ENCODE assay signal across 1 cellular context in the genomic region with DNA sequence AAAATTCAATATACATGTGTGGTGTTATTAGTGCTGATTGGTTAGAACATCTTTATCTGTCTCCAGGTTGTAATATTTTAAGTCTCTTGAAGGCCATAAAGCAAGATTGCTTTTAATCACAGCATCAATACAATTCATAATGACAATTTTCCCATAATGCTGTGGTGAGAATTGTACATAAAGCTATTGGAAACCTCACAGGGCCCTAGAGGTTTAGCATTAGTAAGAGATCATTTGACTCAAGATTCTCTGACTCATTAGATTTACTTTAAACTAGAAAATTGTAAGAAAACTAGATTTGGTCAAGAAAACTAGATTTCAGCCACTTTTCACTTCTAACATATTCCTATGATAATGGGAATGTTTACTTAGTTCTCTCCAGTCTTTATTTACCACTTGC.
TF ChIP-seq lines count a peak whose summit lies in the region.

No MANE protein-coding gene starts in this region.

TF ChIP-seq in HCT116, 20 proteins besides CTCF, POLR2A, EP300 and RAD21:
- TF ChIP-seq SRF (IDR thresholded peaks at IDR 0.05; ENCODE audit: low read depth) (no peak), EGR1 (IDR thresholded peaks at IDR 0.05; ENCODE audit: low read depth) (no peak), EZH2 (IDR thresholded peaks at IDR 0.05) (no peak), ZFX (IDR thresholded peaks at IDR 0.05) (no peak), TCF7L2 (IDR thresholded peaks at IDR 0.05; ENCODE audit: borderline replicate concordance, extremely low read depth, insufficient read depth, insufficient read length) (no peak), EZH2phosphoT487 (IDR thresholded peaks at IDR 0.05; ENCODE audit: borderline replicate concordance) (no peak), SP1 (IDR thresholded peaks at IDR 0.05; ENCODE audit: low read depth) (no peak), SIN3A (IDR thresholded peaks at IDR 0.05; ENCODE audit: low read depth) (no peak), FOSL1 (IDR thresholded peaks at IDR 0.05; ENCODE audit: low read depth) (no peak), ELF1 (IDR thresholded peaks at IDR 0.05; ENCODE audit: borderline replicate concordance, low read depth) (no peak), JUND (IDR thresholded peaks at IDR 0.05) (no peak), CEBPB (IDR thresholded peaks at IDR 0.05; ENCODE audit: low read depth) (no peak), POLR2AphosphoS5 (IDR thresholded peaks at IDR 0.05; ENCODE audit: low read depth, low read length) (no peak), CBX3 (IDR thresholded peaks at IDR 0.05; ENCODE audit: low read depth) (no peak), ZNF274 (IDR thresholded peaks at IDR 0.05; ENCODE audit: low read depth, low read length) (no peak)
- TF ChIP-seq, protein P1, sequence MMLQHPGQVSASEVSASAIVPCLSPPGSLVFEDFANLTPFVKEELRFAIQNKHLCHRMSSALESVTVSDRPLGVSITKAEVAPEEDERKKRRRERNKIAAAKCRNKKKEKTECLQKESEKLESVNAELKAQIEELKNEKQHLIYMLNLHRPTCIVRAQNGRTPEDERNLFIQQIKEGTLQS (IDR thresholded peaks at IDR 0.05), result no peak
- TF ChIP-seq, protein P2, sequence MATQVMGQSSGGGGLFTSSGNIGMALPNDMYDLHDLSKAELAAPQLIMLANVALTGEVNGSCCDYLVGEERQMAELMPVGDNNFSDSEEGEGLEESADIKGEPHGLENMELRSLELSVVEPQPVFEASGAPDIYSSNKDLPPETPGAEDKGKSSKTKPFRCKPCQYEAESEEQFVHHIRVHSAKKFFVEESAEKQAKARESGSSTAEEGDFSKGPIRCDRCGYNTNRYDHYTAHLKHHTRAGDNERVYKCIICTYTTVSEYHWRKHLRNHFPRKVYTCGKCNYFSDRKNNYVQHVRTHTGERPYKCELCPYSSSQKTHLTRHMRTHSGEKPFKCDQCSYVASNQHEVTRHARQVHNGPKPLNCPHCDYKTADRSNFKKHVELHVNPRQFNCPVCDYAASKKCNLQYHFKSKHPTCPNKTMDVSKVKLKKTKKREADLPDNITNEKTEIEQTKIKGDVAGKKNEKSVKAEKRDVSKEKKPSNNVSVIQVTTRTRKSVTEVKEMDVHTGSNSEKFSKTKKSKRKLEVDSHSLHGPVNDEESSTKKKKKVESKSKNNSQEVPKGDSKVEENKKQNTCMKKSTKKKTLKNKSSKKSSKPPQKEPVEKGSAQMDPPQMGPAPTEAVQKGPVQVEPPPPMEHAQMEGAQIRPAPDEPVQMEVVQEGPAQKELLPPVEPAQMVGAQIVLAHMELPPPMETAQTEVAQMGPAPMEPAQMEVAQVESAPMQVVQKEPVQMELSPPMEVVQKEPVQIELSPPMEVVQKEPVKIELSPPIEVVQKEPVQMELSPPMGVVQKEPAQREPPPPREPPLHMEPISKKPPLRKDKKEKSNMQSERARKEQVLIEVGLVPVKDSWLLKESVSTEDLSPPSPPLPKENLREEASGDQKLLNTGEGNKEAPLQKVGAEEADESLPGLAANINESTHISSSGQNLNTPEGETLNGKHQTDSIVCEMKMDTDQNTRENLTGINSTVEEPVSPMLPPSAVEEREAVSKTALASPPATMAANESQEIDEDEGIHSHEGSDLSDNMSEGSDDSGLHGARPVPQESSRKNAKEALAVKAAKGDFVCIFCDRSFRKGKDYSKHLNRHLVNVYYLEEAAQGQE (IDR thresholded peaks at IDR 0.05; ENCODE audit: low read depth), result no peak
- TF ChIP-seq, protein P3, sequence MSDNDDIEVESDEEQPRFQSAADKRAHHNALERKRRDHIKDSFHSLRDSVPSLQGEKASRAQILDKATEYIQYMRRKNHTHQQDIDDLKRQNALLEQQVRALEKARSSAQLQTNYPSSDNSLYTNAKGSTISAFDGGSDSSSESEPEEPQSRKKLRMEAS (IDR thresholded peaks at IDR 0.05), result no peak
- TF ChIP-seq, protein P4, sequence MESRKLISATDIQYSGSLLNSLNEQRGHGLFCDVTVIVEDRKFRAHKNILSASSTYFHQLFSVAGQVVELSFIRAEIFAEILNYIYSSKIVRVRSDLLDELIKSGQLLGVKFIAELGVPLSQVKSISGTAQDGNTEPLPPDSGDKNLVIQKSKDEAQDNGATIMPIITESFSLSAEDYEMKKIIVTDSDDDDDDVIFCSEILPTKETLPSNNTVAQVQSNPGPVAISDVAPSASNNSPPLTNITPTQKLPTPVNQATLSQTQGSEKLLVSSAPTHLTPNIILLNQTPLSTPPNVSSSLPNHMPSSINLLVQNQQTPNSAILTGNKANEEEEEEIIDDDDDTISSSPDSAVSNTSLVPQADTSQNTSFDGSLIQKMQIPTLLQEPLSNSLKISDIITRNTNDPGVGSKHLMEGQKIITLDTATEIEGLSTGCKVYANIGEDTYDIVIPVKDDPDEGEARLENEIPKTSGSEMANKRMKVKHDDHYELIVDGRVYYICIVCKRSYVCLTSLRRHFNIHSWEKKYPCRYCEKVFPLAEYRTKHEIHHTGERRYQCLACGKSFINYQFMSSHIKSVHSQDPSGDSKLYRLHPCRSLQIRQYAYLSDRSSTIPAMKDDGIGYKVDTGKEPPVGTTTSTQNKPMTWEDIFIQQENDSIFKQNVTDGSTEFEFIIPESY (IDR thresholded peaks at IDR 0.05; ENCODE audit: extremely low read depth, insufficient replicate concordance, low read length), result no peak
